20 cellular contexts compared by ENCODE assay signal in the genomic region with DNA sequence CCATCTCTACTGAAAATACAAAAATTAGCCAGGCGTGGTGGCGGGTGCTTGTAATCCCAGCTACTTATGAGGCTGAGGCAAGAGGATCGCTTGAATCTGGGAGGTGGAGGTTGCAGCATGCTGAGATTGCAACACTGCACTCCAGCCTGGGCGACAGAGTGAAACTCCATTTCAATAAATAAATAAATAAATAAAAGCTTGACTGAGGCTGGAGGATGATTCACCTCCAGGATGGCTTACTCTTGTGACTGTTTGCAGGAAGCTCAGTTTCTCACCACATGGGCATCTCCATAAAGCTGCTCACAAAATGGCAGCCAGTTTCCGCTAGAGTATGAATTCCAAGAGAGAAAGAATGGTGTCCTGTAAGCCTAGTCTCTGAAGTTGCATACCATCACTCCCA.
DNase-seq lines count a peak whose midpoint lies in the region; ATAC-seq and TF ChIP-seq lines count a peak whose summit lies in the region.
"Had no signal": no experiment of that assay in that cellular context is flagged by ENCODE, and none has a peak within 500 bp of the region (broad histone marks: within the 10 kb centered on the region; RNA-seq: fewer than 3 reads in every experiment).

No MANE protein-coding gene starts in this region.

- H3K4me1 ChIP-seq in thyroid gland, result no peaks in the 10 kb centered on the region
- no peaks in the 10 kb centered on the region for H3K4me1 ChIP-seq in prostate gland (replicated peaks)

- no peak for TF ChIP-seq CTCF in thyroid gland (IDR thresholded peaks at IDR 0.05)
- no peak for TF ChIP-seq CTCF in prostate gland (IDR thresholded peaks at IDR 0.05)

- H3K27ac ChIP-seq in thyroid gland, result no peak overlapping the region
- H3K27ac ChIP-seq in prostate gland, result no peak overlapping the region
- H3K27ac ChIP-seq: HL-60 had no signal

- H3K36me3 ChIP-seq in thyroid gland (no peaks in the 10 kb centered on the region), prostate gland (no peaks in the 10 kb centered on the region)

- H3K27me3 ChIP-seq in thyroid gland, result no peaks in the 10 kb centered on the region
- no peaks in the 10 kb centered on the region for H3K27me3 ChIP-seq in prostate gland (replicated peaks; ENCODE audit: insufficient read depth)

- intact Hi-C loops in thyroid gland (cut with DNase I), result no loop called here
- intact Hi-C loops in prostate gland (cut with DNase I), result no loop called here

- ATAC-seq in HG02870 (IDR thresholded peaks at IDR 0.05; ENCODE audit: unreplicated experiment), result no peak

- TF ChIP-seq POLR2A in thyroid gland (IDR thresholded peaks at IDR 0.05) (no peak), prostate gland (IDR thresholded peaks at IDR 0.05) (no peak)

- H3K4me3 ChIP-seq in thyroid gland (replicated peaks in 1 of 3), result no peak overlapping the region
- no peak overlapping the region for H3K4me3 ChIP-seq in prostate gland

- DNase-seq in HT1080 (ENCODE audit: low read depth) (peak; percentile 10), amniotic epithelial cell (ENCODE audit: low read depth) (peak; percentile 37), fibroblast of gingiva (ENCODE audit: low read depth) (peak; percentile 30), renal cortical epithelial cell (ENCODE audit: low read depth) (peak; percentile 16), thyroid gland (no peak), prostate gland (ENCODE audit: low spot score) (no peak)
- DNase-seq: CD4-positive, CD25-positive, alpha-beta regulatory T cell; DMS 273 treated with DMSO at 0.1 percent for 48 hours; DND-41; H7; HFFc6; KG1; NCI-H1092 treated with DMSO at 0.1 percent for 48 hours; NCI-H1436 treated with DMSO at 0.1 percent for 48 hours; NCI-H2029 treated with DMSO at 0.1 percent for 48 hours; NCI-H2171; NCI-H526; Right ventricle myocardium superior had no signal

- WGBS in thyroid gland, 2 donors, result 93 to 95% methylated on average over 5 of the region's 5 CpGs
- WGBS in prostate gland, result 96% methylated on average over 5 of the region's 5 CpGs

- H3K9me3 ChIP-seq in thyroid gland (no peaks in the 10 kb centered on the region), prostate gland (no peaks in the 10 kb centered on the region)

Comparison
In these comparisons a context has a peak if more than half of its experiments do, and no peak if none do; other contexts are left out.
1. DNase-seq: peak in HT1080 (single experiment), amniotic epithelial cell (single experiment), fibroblast of gingiva (single experiment) and renal cortical epithelial cell (single experiment); none in thyroid gland (0 of 2) and prostate gland (single experiment).